ENCODE assay signal across 11 cellular contexts in the genomic region with DNA sequence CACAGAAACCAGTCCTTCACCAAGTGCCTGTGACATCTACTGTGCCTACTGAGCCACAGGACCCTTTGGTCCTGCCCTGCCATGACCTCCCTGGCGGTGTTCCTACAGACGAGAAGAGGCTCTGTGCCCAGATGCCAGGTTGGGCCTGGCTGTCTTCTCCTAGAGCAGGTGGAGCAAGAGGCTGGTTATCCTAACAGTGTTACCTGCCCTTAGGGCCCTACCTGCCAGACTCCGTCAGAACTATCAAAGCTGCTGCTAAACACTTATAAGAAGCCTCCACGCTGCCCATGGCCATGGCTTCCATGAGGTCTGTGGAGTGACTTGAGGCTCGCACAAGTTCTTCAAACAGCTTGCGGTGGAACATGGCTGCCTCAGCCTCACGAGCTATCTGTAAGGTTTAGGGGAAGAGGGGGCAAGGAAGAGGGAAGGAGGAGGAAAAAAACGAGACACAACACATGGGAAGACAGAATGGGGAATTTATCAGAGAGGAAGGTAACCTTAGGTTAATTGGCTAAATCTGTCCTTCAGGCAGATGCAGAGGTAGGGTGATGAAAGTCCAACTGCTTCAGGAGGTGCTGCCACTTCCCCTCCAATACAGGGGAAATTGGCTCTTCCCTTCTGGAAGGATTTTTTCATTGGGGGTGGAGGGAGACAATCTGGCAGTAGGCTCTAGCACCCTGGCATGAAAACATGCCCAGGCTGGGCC. TPM values are rescaled to one million over a fixed set of nuclear protein-coding genes. Genes with fewer than 3 reads are reported as not detected.
DNase-seq lines count a peak whose midpoint lies in the region; ATAC-seq and TF ChIP-seq lines count a peak whose summit lies in the region.
"Had no signal": no experiment of that assay in that cellular context is flagged by ENCODE, and none has a peak within 500 bp of the region (broad histone marks: within the 10 kb centered on the region; RNA-seq: fewer than 3 reads in every experiment).

No MANE protein-coding gene starts in this region.

- H3K4me2 ChIP-seq in GM23248 (ENCODE audit: unreplicated experiment), result no peak overlapping the region

- peak overlapping the region; percentile 61 for H3K27ac ChIP-seq in GM23248
- H3K27ac ChIP-seq in esophagus squamous epithelium, result peak overlapping the region; percentile 67 to 79 (median 76)
- H3K27ac ChIP-seq in skeletal muscle tissue (ENCODE audit: low read depth, low read length), result peak overlapping the region; percentile 87

- H3F3A ChIP-seq in GM23248 (ENCODE audit: insufficient read depth), result peaks cover 99% of the 10 kb centered on the region

- peaks cover 9% of the 10 kb centered on the region for H3K4me1 Mint-ChIP-seq in WTC11

- ATAC-seq in WTC11, result no peak

- TF ChIP-seq POLR2A in esophagus squamous epithelium (IDR thresholded peaks at IDR 0.05), result no peak

- H3K36me3 ChIP-seq in GM23248 (ENCODE audit: low read depth) (peaks cover 91% of the 10 kb centered on the region), esophagus squamous epithelium (peaks cover 66 to 97% (median 77%) of the 10 kb centered on the region in 3 donors), skeletal muscle tissue (ENCODE audit: control insufficient read depth in 3 of 3, insufficient read depth in 3 of 3, low read length in 3 of 3) (peaks cover 78 to 85% (median 79%) of the 10 kb centered on the region in 3 donors)

- intact Hi-C loops in esophagus squamous epithelium (cut with DNase I), result no loop called here

- DNase-seq in GM23248, result no peak
- no peak for DNase-seq in WTC11 (ENCODE audit: low spot score)
- no peak for DNase-seq in esophagus squamous epithelium (lab: John Stamatoyannopoulos, UW)
- DNase-seq in RKO (ENCODE audit: low spot score), result no peak
- DNase-seq in central memory CD4-positive, alpha-beta T cell, result no peak
- no peak for DNase-seq in NCI-H1417 (lab: John Stamatoyannopoulos, UW)
- DNase-seq: activated effector memory CD4-positive, alpha-beta T cell treated with Interleukin-2 at 50 U/mL for 16 hours; DND-41; NCI-H146 had no signal

- no peaks in the 10 kb centered on the region for H3K27me3 ChIP-seq in GM23248 (replicated peaks; ENCODE audit: insufficient read depth)
- no peaks in the 10 kb centered on the region for H3K27me3 ChIP-seq in esophagus squamous epithelium
- H3K27me3 ChIP-seq in skeletal muscle tissue (ENCODE audit: control insufficient read depth in 3 of 3, insufficient read depth in 3 of 3, low read length in 3 of 3), result no peaks in the 10 kb centered on the region
- H3K27me3 ChIP-seq: pancreas had no signal

- CTCF ChIA-PET in WTC11 (lab: Charles Lee), result no interaction called here

- no peak overlapping the region for H2AFZ ChIP-seq in GM23248

- H3K4me3 ChIP-seq in GM23248 (no peak overlapping the region), esophagus squamous epithelium (no peak overlapping the region), skeletal muscle tissue (ENCODE audit: low read length in 3 of 3) (peak overlapping the region in 1 of 3 donors; percentile 24)
- H3K4me3 ChIP-seq: pancreas had no signal

- H3K4me1 ChIP-seq in GM23248 (ENCODE audit: insufficient read depth), result peaks cover 20% of the 10 kb centered on the region
- peaks cover 19 to 82% (median 27%) of the 10 kb centered on the region in 3 donors for H3K4me1 ChIP-seq in esophagus squamous epithelium
- peaks cover 64 to 93% (median 67%) of the 10 kb centered on the region in 3 donors for H3K4me1 ChIP-seq in skeletal muscle tissue (ENCODE audit: control insufficient read depth in 3 of 3, insufficient read depth in 3 of 3, low read length in 3 of 3)
- H3K4me1 ChIP-seq: pancreas had no signal

- peaks cover 49% of the 10 kb centered on the region for H3K79me2 ChIP-seq in GM23248 (ENCODE audit: insufficient read depth)

- H3K9me3 ChIP-seq in GM23248 (ENCODE audit: low read depth), result no peaks in the 10 kb centered on the region
- H3K9me3 ChIP-seq in esophagus squamous epithelium, result no peaks in the 10 kb centered on the region
- H3K9me3 ChIP-seq in skeletal muscle tissue (ENCODE audit: control insufficient read depth in 3 of 3, low read length in 3 of 3), result no peaks in the 10 kb centered on the region
- H3K9me3 ChIP-seq: pancreas had no signal

- H4K20me1 ChIP-seq in GM23248 (ENCODE audit: insufficient read depth), result peaks cover 17% of the 10 kb centered on the region

- peak overlapping the region; percentile 26; the same call in 1 of the 2 replicates for H3K27ac Mint-ChIP-seq in WTC11

- POLR2A ChIA-PET in WTC11 (lab: Charles Lee), result no interaction called here

- H3K27me3 Mint-ChIP-seq in WTC11 (ENCODE audit: low read depth), result peaks cover 2% of the 10 kb centered on the region; the same call in 1 of the 2 replicates

- 74 to 80% methylated on average over 8 of the region's 8 CpGs for WGBS in GM23248 (ENCODE audit: low coverage in 1 of 2, low lambda C conversion rate in 2 of 2, missing lambda C conversion rate in 2 of 2), 2 experiments
- WGBS in esophagus squamous epithelium, 2 donors, result 14 to 52% methylated on average over 3 to 6 of the region's 8 CpGs

- no peak overlapping the region for H3K4me3 Mint-ChIP-seq in WTC11

- no peaks in the 10 kb centered on the region for H3K9me2 ChIP-seq in GM23248 (ENCODE audit: insufficient read depth)

- H3K36me3 Mint-ChIP-seq in WTC11, result peaks cover 94% of the 10 kb centered on the region

- in situ Hi-C loops in GM23248 (cut with MboI), result no loop called here

- no peak for TF ChIP-seq CTCF in WTC11 (IDR thresholded peaks at IDR 0.05)
- TF ChIP-seq CTCF in esophagus squamous epithelium (IDR thresholded peaks at IDR 0.05), result no peak

- no peaks in the 10 kb centered on the region for H3K9me3 Mint-ChIP-seq in WTC11

- peak overlapping the region; percentile 37; the same call in 1 of the 2 replicates for H3K9ac ChIP-seq in GM23248
- peak overlapping the region in 2 of 3 donors; percentile 45 to 83 for H3K9ac ChIP-seq in skeletal muscle tissue (ENCODE audit: low read depth in 1 of 3, low read length in 3 of 3)

TF ChIP-seq in WTC11, 78 proteins besides CTCF, POLR2A, EP300 and RAD21:
- TF ChIP-seq, protein P1, sequence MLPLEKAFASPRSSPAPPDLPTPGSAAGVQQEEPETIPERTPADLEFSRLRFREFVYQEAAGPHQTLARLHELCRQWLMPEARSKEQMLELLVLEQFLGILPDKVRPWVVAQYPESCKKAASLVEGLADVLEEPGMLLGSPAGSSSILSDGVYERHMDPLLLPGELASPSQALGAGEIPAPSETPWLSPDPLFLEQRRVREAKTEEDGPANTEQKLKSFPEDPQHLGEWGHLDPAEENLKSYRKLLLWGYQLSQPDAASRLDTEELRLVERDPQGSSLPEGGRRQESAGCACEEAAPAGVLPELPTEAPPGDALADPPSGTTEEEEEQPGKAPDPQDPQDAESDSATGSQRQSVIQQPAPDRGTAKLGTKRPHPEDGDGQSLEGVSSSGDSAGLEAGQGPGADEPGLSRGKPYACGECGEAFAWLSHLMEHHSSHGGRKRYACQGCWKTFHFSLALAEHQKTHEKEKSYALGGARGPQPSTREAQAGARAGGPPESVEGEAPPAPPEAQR (CRISPR knock-in tag; IDR thresholded peaks at IDR 0.05), result no peak
- no peak for TF ChIP-seq TP53 (CRISPR knock-in tag; IDR thresholded peaks at IDR 0.05)
- TF ChIP-seq ATF1 (CRISPR knock-in tag; IDR thresholded peaks at IDR 0.05), result no peak
- TF ChIP-seq, protein P2, sequence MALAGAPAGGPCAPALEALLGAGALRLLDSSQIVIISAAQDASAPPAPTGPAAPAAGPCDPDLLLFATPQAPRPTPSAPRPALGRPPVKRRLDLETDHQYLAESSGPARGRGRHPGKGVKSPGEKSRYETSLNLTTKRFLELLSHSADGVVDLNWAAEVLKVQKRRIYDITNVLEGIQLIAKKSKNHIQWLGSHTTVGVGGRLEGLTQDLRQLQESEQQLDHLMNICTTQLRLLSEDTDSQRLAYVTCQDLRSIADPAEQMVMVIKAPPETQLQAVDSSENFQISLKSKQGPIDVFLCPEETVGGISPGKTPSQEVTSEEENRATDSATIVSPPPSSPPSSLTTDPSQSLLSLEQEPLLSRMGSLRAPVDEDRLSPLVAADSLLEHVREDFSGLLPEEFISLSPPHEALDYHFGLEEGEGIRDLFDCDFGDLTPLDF (CRISPR knock-in tag; IDR thresholded peaks at IDR 0.05), result no peak
- TF ChIP-seq ZNF416 (CRISPR knock-in tag; IDR thresholded peaks at IDR 0.05), result no peak
- TF ChIP-seq, protein P3, sequence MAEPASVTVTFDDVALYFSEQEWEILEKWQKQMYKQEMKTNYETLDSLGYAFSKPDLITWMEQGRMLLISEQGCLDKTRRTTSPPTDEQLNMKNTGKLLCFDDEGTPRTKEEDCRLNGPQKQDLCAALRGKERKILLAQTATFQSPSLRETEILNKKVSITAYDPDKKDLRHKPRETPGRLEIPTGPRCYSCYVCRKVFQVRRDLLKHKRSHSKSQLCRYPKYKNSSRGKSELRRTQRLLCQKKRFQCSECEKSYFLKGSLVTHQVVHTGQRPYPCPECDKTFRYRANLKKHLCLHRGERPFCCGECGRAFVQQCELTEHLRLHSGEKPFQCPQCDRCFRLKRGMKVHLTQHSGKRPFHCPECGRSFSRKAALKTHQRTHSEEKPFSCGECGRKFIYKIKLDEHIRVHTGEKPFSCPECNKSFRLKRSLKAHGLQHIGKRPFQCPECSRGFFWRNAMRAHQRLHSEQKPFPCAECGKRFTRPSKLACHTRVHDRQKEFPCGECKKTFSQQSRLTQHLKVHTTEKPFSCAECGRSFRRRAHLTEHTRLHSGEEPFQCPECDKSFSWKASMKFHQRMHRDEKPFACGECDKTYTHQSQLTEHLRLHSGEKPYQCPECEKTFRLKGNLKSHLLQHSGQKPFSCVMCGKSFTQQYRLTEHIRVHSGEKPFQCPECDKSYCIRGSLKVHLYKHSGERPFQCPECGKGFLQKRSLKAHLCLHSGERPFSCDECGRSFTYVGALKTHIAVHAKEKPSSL (CRISPR knock-in tag; conservative IDR thresholded peaks at IDR 0.05), result no peak

RNA-seq across cellular contexts. Expression of a gene that starts 5.4 kb away (rescaled TPM):
- total RNA-seq in GM23248 (2014; rRNA removed; shearing (Covaris generic)), result not detected in 2 replicates
- polyA plus RNA-seq in GM23248 (2016; fragmentation: Nextera tagmentation; extraction: Ambion mirVana), result not detected in 2 replicates
- total RNA-seq in WTC11 (2021) (1.8 to 2.6 TPM (median 1.9 TPM) in 3 replicates), esophagus squamous epithelium (1 to 10 TPM; 1.2 to 8.0 (median 3.7) TPM), skeletal muscle tissue (2.1 TPM)

RNA-seq across cellular contexts. Expression of a gene that starts 28.0 kb away (rescaled TPM):
- total RNA-seq in GM23248 (2014; rRNA removed; shearing (Covaris generic)), result 2,534 and 2,557 TPM in 2 replicates
- polyA plus RNA-seq in GM23248 (2016; fragmentation: Nextera tagmentation; extraction: Ambion mirVana), result 2,427 and 2,525 TPM in 2 replicates
- total RNA-seq in WTC11 (2021) (858 to 1,399 TPM (median 1,351 TPM) in 3 replicates), esophagus squamous epithelium (1,000 to 10,000 TPM in 2 of 4 donors, 100 to 1,000 TPM in 2; 504 to 1,134 (median 964) TPM), skeletal muscle tissue (769 TPM)
